Comparison of ENCODE assay signal across 22 cellular contexts in the genomic region with DNA sequence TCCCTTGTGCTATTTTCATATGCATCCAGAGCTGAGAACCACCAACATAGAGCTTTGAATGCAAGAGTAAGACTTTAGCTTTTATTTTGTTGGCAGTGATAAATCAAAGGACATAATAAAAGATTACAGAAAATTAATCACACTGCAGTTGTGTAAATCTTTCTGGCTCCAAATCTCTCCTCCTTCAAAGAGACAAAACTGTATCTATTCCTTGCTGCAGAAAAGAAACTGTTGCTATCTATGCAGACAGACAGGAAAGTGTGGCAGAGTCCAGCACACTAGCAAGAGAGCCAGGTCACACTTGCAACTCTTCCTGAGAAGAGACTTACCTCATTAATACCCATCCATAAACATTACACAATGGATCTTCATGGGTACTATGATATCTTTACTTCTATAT. TPM values are rescaled to one million over a fixed set of nuclear protein-coding genes. Genes with fewer than 3 reads are reported as not detected.
DNase-seq lines count a peak whose midpoint lies in the region; FAIRE-seq and TF ChIP-seq lines count a peak whose summit lies in the region.
"Had no signal": no experiment of that assay in that cellular context is flagged by ENCODE, and none has a peak within 500 bp of the region (broad histone marks: within the 10 kb centered on the region; RNA-seq: fewer than 3 reads in every experiment).

No MANE protein-coding gene starts in this region.

- dilution Hi-C loops in endothelial cell of umbilical vein (cut with MboI; ENCODE audit: extremely low pct_ligation_motif_present, low sequenced_read_pairs): no loop called here

- H3K9me3 Mint-ChIP-seq in nephron: peaks cover 5% of the 10 kb centered on the region
- H3K9me3 Mint-ChIP-seq in osteocyte (ENCODE audit: unreplicated experiment): peaks cover 5% of the 10 kb centered on the region

- H3K27ac ChIP-seq in endothelial cell of umbilical vein (ENCODE audit: insufficient read depth, low read depth, low read length): peak overlapping the region; percentile 46
- H3K27ac ChIP-seq: 22Rv1 had no signal

- H3K4me1 Mint-ChIP-seq in nephron (peaks cover 34% of the 10 kb centered on the region), osteocyte (ENCODE audit: unreplicated experiment) (peaks cover 49% of the 10 kb centered on the region)

- peak overlapping the region in 1 of 3 experiments; percentile 17 for H3K4me3 ChIP-seq in endothelial cell of umbilical vein (replicated peaks in 1 of 3; ENCODE audit: insufficient read depth in 1 of 3, low read depth in 1 of 3, low read length in 3 of 3)
- H3K4me3 ChIP-seq: GM12878 had no signal

- H3K27ac Mint-ChIP-seq in nephron (peak overlapping the region; percentile 36 to 40 (median 39)), osteocyte (ENCODE audit: unreplicated experiment) (no peak overlapping the region)
- H3K27ac Mint-ChIP-seq: B cell had no signal

- H3K27me3 Mint-ChIP-seq in nephron (ENCODE audit: low read depth) (no peaks in the 10 kb centered on the region), osteocyte (ENCODE audit: unreplicated experiment) (no peaks in the 10 kb centered on the region)
- H3K27me3 Mint-ChIP-seq: B cell had no signal

- H3K36me3 Mint-ChIP-seq in nephron (ENCODE audit: low read depth) (peaks cover 26% of the 10 kb centered on the region), osteocyte (ENCODE audit: unreplicated experiment) (no peaks in the 10 kb centered on the region)

- no peaks in the 10 kb centered on the region for H3K36me3 ChIP-seq in endothelial cell of umbilical vein (ENCODE audit: control insufficient read depth in 2 of 2, extremely low read depth in 1 of 2, insufficient read depth in 2 of 2, low read length in 2 of 2)

- TF ChIP-seq CTCF in endothelial cell of umbilical vein (IDR thresholded peaks at IDR 0.05; ENCODE audit: extremely low read depth in 1 of 2, insufficient read depth in 1 of 2, low read depth in 1 of 2, low read length in 2 of 2) (no peak), nephron (IDR thresholded peaks at IDR 0.05; ENCODE audit: unreplicated experiment in 3 of 3) (no peak), osteocyte (IDR thresholded peaks at IDR 0.05) (no peak)

- POLR2A ChIA-PET in endothelial cell of umbilical vein (lab: Charles Lee): no interaction called here

- H3K9ac ChIP-seq in endothelial cell of umbilical vein (replicated peaks; ENCODE audit: extremely low read depth, insufficient read depth, low read length): no peak overlapping the region

- H3K27me3 ChIP-seq in endothelial cell of umbilical vein (ENCODE audit: control insufficient read depth in 2 of 2, insufficient read depth in 2 of 2, low read length in 2 of 2): no peaks in the 10 kb centered on the region

- peaks cover 45% of the 10 kb centered on the region for H3K4me1 ChIP-seq in endothelial cell of umbilical vein (ENCODE audit: control insufficient read depth, extremely low read depth, insufficient read depth, low read length)

- peak overlapping the region; percentile 20 for H3K4me2 ChIP-seq in endothelial cell of umbilical vein (ENCODE audit: insufficient read depth, low read length)

- no peak overlapping the region for H2AFZ ChIP-seq in endothelial cell of umbilical vein (ENCODE audit: low read depth, low read length)

- FAIRE-seq in endothelial cell of umbilical vein (lab: Jason Lieb, UNC): no peak
- FAIRE-seq: GM12878, GM19239, H1 had no signal

- H3K79me2 ChIP-seq in endothelial cell of umbilical vein (ENCODE audit: control insufficient read depth, insufficient read depth, low read length): no peaks in the 10 kb centered on the region

- H3K9me3 ChIP-seq in endothelial cell of umbilical vein (replicated peaks; ENCODE audit: control insufficient read depth, insufficient read depth, low read length): no peaks in the 10 kb centered on the region

- CTCF ChIA-PET in endothelial cell of umbilical vein (lab: Charles Lee): interaction anchor here (0.6 to 1.8 kb wide), 5 partner anchors 8 to 84 kb away, joined by 3 to 27 read pairs (median 6); no protein-coding TSS in a partner anchor

- H3K9me1 ChIP-seq in endothelial cell of umbilical vein (replicated peaks; ENCODE audit: control insufficient read depth, extremely low read depth, insufficient read depth, low read length): no peaks in the 10 kb centered on the region

- no peak for TF ChIP-seq POLR2A in endothelial cell of umbilical vein (IDR thresholded peaks at IDR 0.05; ENCODE audit: low read depth, low read length)

- no peaks in the 10 kb centered on the region for H4K20me1 ChIP-seq in endothelial cell of umbilical vein (replicated peaks; ENCODE audit: control insufficient read depth, extremely low read depth, insufficient read depth, low read length)

- H3K4me3 Mint-ChIP-seq in nephron (no peak overlapping the region), osteocyte (ENCODE audit: unreplicated experiment) (no peak overlapping the region)
- H3K4me3 Mint-ChIP-seq: B cell had no signal

- no TSS peak for BruUV-seq in endothelial cell of umbilical vein (replicated peaks; lab: Mats Ljungman, UMichigan)

- intact Hi-C loops in endothelial cell of umbilical vein (cut with micrococcal nuclease): loop anchor here (10.0 kb wide), 1 partner anchor 239 kb away; no protein-coding TSS in a partner anchor

- DNase-seq in DMS53 (lab: John Stamatoyannopoulos, UW) (peak; percentile 14), DMS53 treated with DMSO at 0.1 percent for 48 hours (lab: John Stamatoyannopoulos, UW; ENCODE audit: unreplicated experiment) (no peak), NCI-H69 (lab: John Stamatoyannopoulos, UW) (peak; percentile 37), endothelial cell of umbilical vein (ENCODE audit: low read depth, low spot score) (peak; percentile 54), osteocyte (ENCODE audit: extremely low spot score, unreplicated experiment) (no peak), DMS153 treated with DMSO at 0.1 percent for 48 hours (lab: John Stamatoyannopoulos, UW; ENCODE audit: unreplicated experiment) (no peak)
- DNase-seq in activated T-cell treated with anti-CD3 and anti-CD28 coated beads, Interleukin-2, amount 50 U/mL, for 1 hour: no peak
- DNase-seq: DMS 273 treated with DMSO at 0.1 percent for 48 hours, IMR-90, MM.1S, NCI-H1092, NCI-H1436 treated with DMSO at 0.1 percent for 48 hours, NCI-H2081 treated with DMSO at 0.1 percent for 48 hours, NCI-H446 treated with DMSO at 0.1 percent for 48 hours, NCI-H748 treated with DMSO at 0.1 percent for 48 hours, SHP77 treated with DMSO at 0.1 percent for 48 hours had no signal

TF ChIP-seq in endothelial cell of umbilical vein, 7 proteins besides CTCF, POLR2A, EP300 and RAD21:
- TF ChIP-seq EZH2 (IDR thresholded peaks at IDR 0.05; ENCODE audit: borderline replicate concordance, low read depth, low read length, severe bottlenecking) (no peak), GATA2 (IDR thresholded peaks at IDR 0.05; ENCODE audit: insufficient read depth, insufficient read length, low read depth, low read length) (no peak), MYC (IDR thresholded peaks at IDR 0.05; ENCODE audit: low read depth, low read length) (no peak), FOS (IDR thresholded peaks at IDR 0.05; ENCODE audit: borderline replicate concordance, insufficient read depth, low read length) (no peak), POLR2AphosphoS5 (IDR thresholded peaks at IDR 0.05; ENCODE audit: insufficient read depth, low read depth, low read length) (no peak)

RNA-seq across cellular contexts. Expression of a gene that starts 57.5 kb away (rescaled TPM):
- total RNA-seq in endothelial cell of umbilical vein (13.9 and 17.0 TPM in 2 replicates), osteocyte (19.6 and 20.9 TPM in 2 replicates)
- 11.0 and 11.5 TPM in 2 replicates for polyA plus RNA-seq in endothelial cell of umbilical vein
- 9.1 and 9.6 TPM in 2 replicates for polyA plus RNA-seq in endothelial cell of umbilical vein (2011; cell fraction: cytosol; rRNA removed)
- 17.7 and 18.8 TPM in 2 replicates for polyA plus RNA-seq in endothelial cell of umbilical vein (2011; cell fraction: nucleus; rRNA removed)
- 11.6 and 13.6 TPM in 2 replicates for polyA plus RNA-seq in endothelial cell of umbilical vein (2012)
- 25.4 and 28.8 TPM in 2 replicates for polyA minus RNA-seq in endothelial cell of umbilical vein
- polyA minus RNA-seq in endothelial cell of umbilical vein (2011; cell fraction: cytosol; rRNA and poly(A)+ RNA removed): 10.8 TPM
- polyA minus RNA-seq in endothelial cell of umbilical vein (2011; cell fraction: nucleus; rRNA and poly(A)+ RNA removed): 37.2 and 68.2 TPM in 2 replicates

Comparison
In these comparisons a context has a peak if more than half of its experiments do, and no peak if none do; other contexts are left out.
1. DNase-seq: peak in DMS53 (single experiment), NCI-H69 (single experiment) and endothelial cell of umbilical vein (single experiment); none in DMS53 treated with DMSO at 0.1 percent for 48 hours (single experiment), osteocyte (single experiment), activated T-cell treated with anti-CD3 and anti-CD28 coated beads, Interleukin-2, amount 50 U/mL, for 1 hour (single experiment) and DMS153 treated with DMSO at 0.1 percent for 48 hours (single experiment).